In genomic region chr7:140596751-140597424, GRCh38 we compare ENCODE assay signal across 1 cellular context.
TF ChIP-seq lines count a peak whose summit lies in the region.

No MANE protein-coding gene starts in this region.

TF ChIP-seq in K562, 482 proteins besides CTCF, POLR2A, EP300 and RAD21 (continued from another document):
- TF ChIP-seq CBX8 (IDR thresholded peaks at IDR 0.05; ENCODE audit: borderline replicate concordance, extremely low read depth, low read depth, low read length, poor library complexity, severe bottlenecking) (peak; percentile 91), PCBP1 (IDR thresholded peaks at IDR 0.05; ENCODE audit: low read depth, low read length, poor library complexity, severe bottlenecking) (no peak)
- TF ChIP-seq, protein P1, sequence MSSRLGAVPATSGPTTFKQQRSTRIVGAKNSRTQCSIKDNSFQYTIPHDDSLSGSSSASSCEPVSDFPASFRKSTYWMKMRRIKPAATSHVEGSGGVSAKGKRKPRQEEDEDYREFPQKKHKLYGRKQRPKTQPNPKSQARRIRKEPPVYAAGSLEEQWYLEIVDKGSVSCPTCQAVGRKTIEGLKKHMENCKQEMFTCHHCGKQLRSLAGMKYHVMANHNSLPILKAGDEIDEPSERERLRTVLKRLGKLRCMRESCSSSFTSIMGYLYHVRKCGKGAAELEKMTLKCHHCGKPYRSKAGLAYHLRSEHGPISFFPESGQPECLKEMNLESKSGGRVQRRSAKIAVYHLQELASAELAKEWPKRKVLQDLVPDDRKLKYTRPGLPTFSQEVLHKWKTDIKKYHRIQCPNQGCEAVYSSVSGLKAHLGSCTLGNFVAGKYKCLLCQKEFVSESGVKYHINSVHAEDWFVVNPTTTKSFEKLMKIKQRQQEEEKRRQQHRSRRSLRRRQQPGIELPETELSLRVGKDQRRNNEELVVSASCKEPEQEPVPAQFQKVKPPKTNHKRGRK (tag; IDR thresholded peaks at IDR 0.05) = peak; percentile 79; the same call in 1 of the 2 replicates
